In genomic region chr5:140116716-140117115, GRCh38 we compare ENCODE assay signal across 10 cellular contexts. TPM values are rescaled to one million over a fixed set of nuclear protein-coding genes. Genes with fewer than 3 reads are reported as not detected.
DNase-seq lines count a peak whose midpoint lies in the region; ATAC-seq, FAIRE-seq and TF ChIP-seq lines count a peak whose summit lies in the region.
"Had no signal": no experiment of that assay in that cellular context is flagged by ENCODE, and none has a peak within 500 bp of the region (broad histone marks: within the 10 kb centered on the region; RNA-seq: fewer than 3 reads in every experiment).

No MANE protein-coding gene starts in this region.

- peaks cover 58% of the 10 kb centered on the region for H4K20me1 ChIP-seq in astrocyte (ENCODE audit: insufficient read depth, low read length)

- peak overlapping the region; percentile 61 for H3K4me3 ChIP-seq in LNCaP clone FGC (ENCODE audit: low read depth, low read length)
- no peak overlapping the region for H3K4me3 ChIP-seq in astrocyte (ENCODE audit: insufficient read depth, low read depth, low read length)

- H3K9me3 Mint-ChIP-seq in activated T-cell treated with anti-CD3 and anti-CD28 coated beads, Interleukin-2, amount 50 U/mL, for 4 hours: no peaks in the 10 kb centered on the region
- H3K9me3 Mint-ChIP-seq in astrocyte (ENCODE audit: unreplicated experiment): no peaks in the 10 kb centered on the region
- H3K9me3 Mint-ChIP-seq in neural crest cell: no peaks in the 10 kb centered on the region
- H3K9me3 Mint-ChIP-seq in stimulated activated effector memory CD8-positive, alpha-beta T cell treated with anti-CD3 and anti-CD28 coated beads, Interleukin-12 subunit alpha, Interleukin-12 subunit beta, amount 100 ng/mL, for 72 hours: no peaks in the 10 kb centered on the region

- no peaks in the 10 kb centered on the region for H3K27me3 Mint-ChIP-seq in activated T-cell treated with anti-CD3 and anti-CD28 coated beads, Interleukin-2, amount 50 U/mL, for 4 hours (ENCODE audit: low read depth)
- H3K27me3 Mint-ChIP-seq in astrocyte (ENCODE audit: low read depth, unreplicated experiment): peaks cover 7% of the 10 kb centered on the region
- peaks cover 63% of the 10 kb centered on the region for H3K27me3 Mint-ChIP-seq in neural crest cell (ENCODE audit: low read depth)

- H3K27ac Mint-ChIP-seq in astrocyte (ENCODE audit: unreplicated experiment) (no peak overlapping the region), neural crest cell (ENCODE audit: unreplicated experiment) (no peak overlapping the region)
- H3K27ac Mint-ChIP-seq in stimulated activated effector memory CD8-positive, alpha-beta T cell treated with anti-CD3 and anti-CD28 coated beads, Interleukin-12 subunit alpha, Interleukin-12 subunit beta, amount 100 ng/mL, for 72 hours: no peak overlapping the region

- H3K4me1 Mint-ChIP-seq in activated T-cell treated with anti-CD3 and anti-CD28 coated beads, Interleukin-2, amount 50 U/mL, for 4 hours (ENCODE audit: low read depth): peaks cover 59% of the 10 kb centered on the region
- H3K4me1 Mint-ChIP-seq in astrocyte (ENCODE audit: low read depth, unreplicated experiment): peaks cover 20% of the 10 kb centered on the region
- peaks cover 31% of the 10 kb centered on the region for H3K4me1 Mint-ChIP-seq in neural crest cell
- H3K4me1 Mint-ChIP-seq in stimulated activated effector memory CD8-positive, alpha-beta T cell treated with anti-CD3 and anti-CD28 coated beads, Interleukin-12 subunit alpha, Interleukin-12 subunit beta, amount 100 ng/mL, for 72 hours: peaks cover 55% of the 10 kb centered on the region

- no peak for ATAC-seq in activated T-cell treated with anti-CD3 and anti-CD28 coated beads, Interleukin-2, amount 50 U/mL, for 4 hours
- no peak for ATAC-seq in stimulated activated effector memory CD8-positive, alpha-beta T cell treated with anti-CD3 and anti-CD28 coated beads, Interleukin-12 subunit alpha, Interleukin-12 subunit beta, amount 100 ng/mL, for 72 hours
- no peak for ATAC-seq in GM21367 (IDR thresholded peaks at IDR 0.05; ENCODE audit: unreplicated experiment)

- H3K9ac ChIP-seq in astrocyte (ENCODE audit: low read length): no peak overlapping the region

- 0 out of 2 replicates have a peak, but pooled peaks have one; percentile 7 for TF ChIP-seq CTCF in LNCaP clone FGC (IDR thresholded peaks at IDR 0.05; ENCODE audit: control insufficient read depth, extremely low read depth, insufficient read depth)
- TF ChIP-seq CTCF in astrocyte (IDR thresholded peaks at IDR 0.05; ENCODE audit: insufficient read depth, low read depth, low read length): no peak
- peak; percentile 36 for TF ChIP-seq CTCF in neural crest cell (conservative IDR thresholded peaks at IDR 0.05)

- H3K27ac ChIP-seq in astrocyte (ENCODE audit: low read depth, low read length): no peak overlapping the region

- no peaks in the 10 kb centered on the region for H3K36me3 Mint-ChIP-seq in activated T-cell treated with anti-CD3 and anti-CD28 coated beads, Interleukin-2, amount 50 U/mL, for 4 hours (ENCODE audit: insufficient read depth)
- H3K36me3 Mint-ChIP-seq in astrocyte (ENCODE audit: low read depth, unreplicated experiment) (no peaks in the 10 kb centered on the region), neural crest cell (ENCODE audit: low read depth) (peaks cover 4% of the 10 kb centered on the region)
- peaks cover 19% of the 10 kb centered on the region for H3K36me3 Mint-ChIP-seq in stimulated activated effector memory CD8-positive, alpha-beta T cell treated with anti-CD3 and anti-CD28 coated beads, Interleukin-12 subunit alpha, Interleukin-12 subunit beta, amount 100 ng/mL, for 72 hours

- H3K4me3 Mint-ChIP-seq in activated T-cell treated with anti-CD3 and anti-CD28 coated beads, Interleukin-2, amount 50 U/mL, for 4 hours: peak overlapping the region; percentile 51
- H3K4me3 Mint-ChIP-seq in astrocyte (ENCODE audit: unreplicated experiment) (peak overlapping the region; percentile 36), neural crest cell (peak overlapping the region; percentile 42)
- no peak overlapping the region for H3K4me3 Mint-ChIP-seq in stimulated activated effector memory CD8-positive, alpha-beta T cell treated with anti-CD3 and anti-CD28 coated beads, Interleukin-12 subunit alpha, Interleukin-12 subunit beta, amount 100 ng/mL, for 72 hours

- peaks cover 20% of the 10 kb centered on the region for H3K4me1 ChIP-seq in astrocyte (ENCODE audit: insufficient read depth, low read length)

- in situ Hi-C loops in G401 (cut with HindIII; ENCODE audit: low sequenced_read_pairs): no loop called here

- no peak overlapping the region for H3K4me2 ChIP-seq in astrocyte (ENCODE audit: low read length)

- no peak for FAIRE-seq in astrocyte (lab: Jason Lieb, UNC)

- H3K79me2 ChIP-seq in astrocyte (ENCODE audit: insufficient read depth, low read length): peaks cover 54% of the 10 kb centered on the region

- no peaks in the 10 kb centered on the region for H3K9me3 ChIP-seq in astrocyte (ENCODE audit: insufficient read depth, low read depth, low read length)

- no peaks in the 10 kb centered on the region for H3K36me3 ChIP-seq in astrocyte (ENCODE audit: insufficient read depth, low read length)

- DNase-seq in activated T-cell treated with anti-CD3 and anti-CD28 coated beads, Interleukin-2, amount 50 U/mL, for 4 hours: no peak
- DNase-seq in activated T-cell treated with anti-CD3 and anti-CD28 coated beads, Interleukin-2, amount 50 U/mL, for 48 hours: no peak
- DNase-seq in LNCaP clone FGC (ENCODE audit: low read depth) (no peak), astrocyte (ENCODE audit: low read depth) (no peak), neural crest cell (ENCODE audit: low read depth, low spot score) (no peak), G401 (ENCODE audit: low spot score) (no peak)
- no peak for DNase-seq in stimulated activated effector memory CD8-positive, alpha-beta T cell treated with anti-CD3 and anti-CD28 coated beads, Interleukin-12 subunit alpha, Interleukin-12 subunit beta, amount 100 ng/mL, for 72 hours (ENCODE audit: low spot score in 2 of 2)
- DNase-seq: cerebellar nuclear complex, NCI-H1694 treated with DMSO at 0.1 percent for 48 hours had no signal

- peaks cover 10% of the 10 kb centered on the region for H3K27me3 ChIP-seq in astrocyte (ENCODE audit: insufficient read depth, low read length)

- no peak overlapping the region for H2AFZ ChIP-seq in astrocyte (ENCODE audit: low read depth, low read length)

RNA-seq across cellular contexts. Expression of gene PURA, which starts 2.8 kb away (rescaled TPM):
- 1 to 10 TPM; 9.8 to 9.9 (median 9.8) TPM for total RNA-seq in activated T-cell treated with anti-CD3 and anti-CD28 coated beads, Interleukin-2, amount 50 U/mL, for 4 hours
- total RNA-seq in astrocyte (9.1 and 9.2 TPM in 2 replicates), neural crest cell (5.5 and 5.7 TPM in 2 replicates)
- 8.0 and 9.7 TPM in 2 replicates for total RNA-seq in G401 (2014; rRNA removed; shearing (Covaris generic))

RNA-seq across cellular contexts. Expression of gene IGIP, which starts 9.0 kb away (rescaled TPM):
- total RNA-seq in activated T-cell treated with anti-CD3 and anti-CD28 coated beads, Interleukin-2, amount 50 U/mL, for 4 hours: 1 to 10 TPM; 1.0 to 1.8 (median 1.5) TPM
- 2.4 and 2.6 TPM in 2 replicates for total RNA-seq in astrocyte
- total RNA-seq in neural crest cell: 1.1 and 1.4 TPM in 2 replicates
- total RNA-seq in G401 (2014; rRNA removed; shearing (Covaris generic)): 0.24 and 0.68 TPM in 2 replicates

RNA-seq across cellular contexts. Expression of gene CYSTM1, which starts 58.3 kb away (rescaled TPM):
- 10 to 100 TPM; 16.4 to 20.0 (median 17.6) TPM for total RNA-seq in activated T-cell treated with anti-CD3 and anti-CD28 coated beads, Interleukin-2, amount 50 U/mL, for 4 hours
- 35.2 and 46.3 TPM in 2 replicates for total RNA-seq in astrocyte
- total RNA-seq in neural crest cell: 18.2 and 19.8 TPM in 2 replicates
- 46.1 and 53.8 TPM in 2 replicates for total RNA-seq in G401 (2014; rRNA removed; shearing (Covaris generic))
